ENCODE assay signal across 14 cellular contexts in the genomic region with DNA sequence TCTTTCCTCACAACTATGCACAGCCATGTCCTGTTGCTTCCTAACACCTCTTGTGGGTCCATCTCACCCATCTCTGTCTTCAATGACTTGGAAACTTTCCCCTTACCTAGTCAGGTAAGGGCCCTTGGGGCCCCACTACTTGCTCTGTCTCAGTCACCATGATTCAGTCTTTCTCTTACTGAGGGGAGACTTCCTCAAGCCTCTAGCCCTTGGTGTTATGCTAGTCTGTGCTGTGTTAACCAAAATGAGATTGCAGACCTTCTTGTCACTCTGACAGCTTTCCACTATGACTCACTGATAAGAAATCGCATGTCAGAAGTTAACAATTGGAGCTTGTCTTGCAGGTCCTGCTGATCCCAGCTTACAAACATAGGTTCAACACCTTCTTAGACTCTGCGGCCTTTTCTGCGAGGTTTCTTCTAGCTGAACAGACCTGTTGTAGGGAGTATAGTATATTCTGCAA.
DNase-seq lines count a peak whose midpoint lies in the region; ATAC-seq, FAIRE-seq and TF ChIP-seq lines count a peak whose summit lies in the region.
"Had no signal": no experiment of that assay in that cellular context is flagged by ENCODE, and none has a peak within 500 bp of the region (broad histone marks: within the 10 kb centered on the region; RNA-seq: fewer than 3 reads in every experiment).

No MANE protein-coding gene starts in this region.

- in situ Hi-C loops in K562 (cut with MboI): no loop called here

- 0 out of 4 replicates have a peak, but pooled peaks have one; percentile 4 to 24 for TF ChIP-seq RAD21 in K562 (CRISPR knock-in tag; conservative IDR thresholded peaks at IDR 0.05 in 1 of 2, IDR thresholded peaks at IDR 0.05 in 1 of 2)

- peak; percentile 98 for ATAC-seq in K562
- no peak for ATAC-seq in GM21381 (IDR thresholded peaks at IDR 0.05; ENCODE audit: unreplicated experiment)
- ATAC-seq: stimulated activated memory B cell treated with anti-CD40 and anti-IgM and Interleukin-4, amounts not matched to agents 10 μg/mL and 1 μg/mL and 100 μg/mL, for 72 hours had no signal

- H3K79me2 ChIP-seq in K562 (ENCODE audit: control insufficient read depth, insufficient read depth, low read length): no peaks in the 10 kb centered on the region

- POLR2A ChIA-PET in K562 (lab: Yijun Ruan, JAX): interaction anchor here (0.5 to 1.4 kb wide), 9 partner anchors 9 to 1014 kb away, joined by 3 to 15 read pairs (median 3); no protein-coding TSS in a partner anchor

- TF ChIP-seq POLR2A in K562 (conservative IDR thresholded peaks at IDR 0.05): no peak

- no peaks in the 10 kb centered on the region for H3K36me3 ChIP-seq in K562 (ENCODE audit: control insufficient read depth, insufficient read depth, low read length)

- WGBS in K562 (ENCODE audit: insufficient coverage, low coverage, missing lambda C conversion rate): 2% methylated on average over 3 of the region's 3 CpGs

- H3K27me3 ChIP-seq in K562 (ENCODE audit: control insufficient read depth in 2 of 2, insufficient read depth in 2 of 2, low read length in 2 of 2): no peaks in the 10 kb centered on the region

- H3K27ac ChIP-seq in K562 (ENCODE audit: extremely low read depth, low read depth, low read length): peak overlapping the region; percentile 93

- FAIRE-seq in K562 (lab: Jason Lieb, UNC): peak; percentile 98

- no peaks in the 10 kb centered on the region for H3K9me1 ChIP-seq in K562 (ENCODE audit: control insufficient read depth, insufficient read depth, low read length)

- peak; percentile 91 for TF ChIP-seq EP300 in K562 (IDR thresholded peaks at IDR 0.05; ENCODE audit: low read length)

- H3K4me3 ChIP-seq in K562: no peak overlapping the region

- H3K9me3 ChIP-seq in K562 (replicated peaks; ENCODE audit: control insufficient read depth, insufficient read depth, low read depth, low read length): peaks cover 2% of the 10 kb centered on the region; the same call in 1 of the 2 replicates

- DNase-seq in HPDE6-E6E7 (ENCODE audit: extremely low spot score) (peak; percentile 16), MV-4-11 (lab: John Stamatoyannopoulos, UW) (peak; percentile 77), K562 (ENCODE audit: extremely low read depth in 1 of 4, low spot score in 3 of 4) (peak; percentile 57 to 87 (median 70)), myocyte (ENCODE audit: low read depth) (peak; percentile 70), hepatic stellate cell (ENCODE audit: low spot score) (no peak), DMS53 (lab: John Stamatoyannopoulos, UW) (no peak)
- DNase-seq: DND-41, glutamatergic neuron, Karpas-422, midbrain, NCI-H510A treated with DMSO at 0.1 percent for 48 hours, T-helper 1 cell had no signal

- CTCF ChIA-PET in K562 (lab: Yijun Ruan, JAX; ENCODE audit: low intra/inter-chr PET ratio): no interaction called here

- no TSS peak for BruUV-seq in K562 (replicated peaks; lab: Mats Ljungman, UMichigan)

- peak overlapping the region in 1 of 2 experiments; percentile 65; a peak in 2 of 4 replicates for H3K9ac ChIP-seq in K562 (ENCODE audit: insufficient read depth in 1 of 2, low read depth in 2 of 2, low read length in 2 of 2)

- intact Hi-C loops in K562 (cut with micrococcal nuclease): loop anchor here (5.0 kb wide), 2 partner anchors 46 to 76 kb away; a partner anchor contains a TSS

- H2AFZ ChIP-seq in K562 (ENCODE audit: low read depth, low read length): peak overlapping the region; percentile 80

- H3K4me2 ChIP-seq in K562 (ENCODE audit: insufficient read depth, low read length): no peak overlapping the region; the same call in 1 of the 2 replicates

- TF ChIP-seq CTCF in K562 (IDR thresholded peaks at IDR 0.05 in 2 of 3, conservative IDR thresholded peaks at IDR 0.05 in 1 of 3; ENCODE audit: insufficient read depth in 2 of 3, low read depth in 1 of 3, low read length in 3 of 3): no peak

- no peaks in the 10 kb centered on the region for H4K20me1 ChIP-seq in K562 (replicated peaks; ENCODE audit: control insufficient read depth, insufficient read depth, low read length)

- peaks cover 12 to 25% of the 10 kb centered on the region in 2 experiments for H3K4me1 ChIP-seq in K562 (replicated peaks in 1 of 2; ENCODE audit: control insufficient read depth in 2 of 2, insufficient read depth in 2 of 2, low read length in 2 of 2)

TF ChIP-seq in K562, 482 proteins besides CTCF, POLR2A, EP300 and RAD21 (continues in another document):
- peak; percentile 77; the same call in 1 of the 2 replicates for TF ChIP-seq NBN (IDR thresholded peaks at IDR 0.05; ENCODE audit: low read depth)
- peak; percentile 53; the same call in 1 of the 2 replicates for TF ChIP-seq NFRKB (IDR thresholded peaks at IDR 0.05; ENCODE audit: low read depth)
- TF ChIP-seq NCOR1 (IDR thresholded peaks at IDR 0.05): peak; percentile 81
- TF ChIP-seq SRF (CRISPR knock-in tag; IDR thresholded peaks at IDR 0.05): no peak
- TF ChIP-seq CREBBP (IDR thresholded peaks at IDR 0.05; ENCODE audit: low read depth, low read length): no peak
- peak; percentile 68 for TF ChIP-seq TAF9B (IDR thresholded peaks at IDR 0.05; ENCODE audit: partially characterized antibody)
- TF ChIP-seq ADNP (tag; IDR thresholded peaks at IDR 0.05): no peak
- TF ChIP-seq MTA2 (IDR thresholded peaks at IDR 0.05; ENCODE audit: low read depth): peak; percentile 63
- TF ChIP-seq HLTF (IDR thresholded peaks at IDR 0.05): no peak
- TF ChIP-seq MCM5 (IDR thresholded peaks at IDR 0.05; ENCODE audit: low read depth): no peak
- TF ChIP-seq, protein P1, sequence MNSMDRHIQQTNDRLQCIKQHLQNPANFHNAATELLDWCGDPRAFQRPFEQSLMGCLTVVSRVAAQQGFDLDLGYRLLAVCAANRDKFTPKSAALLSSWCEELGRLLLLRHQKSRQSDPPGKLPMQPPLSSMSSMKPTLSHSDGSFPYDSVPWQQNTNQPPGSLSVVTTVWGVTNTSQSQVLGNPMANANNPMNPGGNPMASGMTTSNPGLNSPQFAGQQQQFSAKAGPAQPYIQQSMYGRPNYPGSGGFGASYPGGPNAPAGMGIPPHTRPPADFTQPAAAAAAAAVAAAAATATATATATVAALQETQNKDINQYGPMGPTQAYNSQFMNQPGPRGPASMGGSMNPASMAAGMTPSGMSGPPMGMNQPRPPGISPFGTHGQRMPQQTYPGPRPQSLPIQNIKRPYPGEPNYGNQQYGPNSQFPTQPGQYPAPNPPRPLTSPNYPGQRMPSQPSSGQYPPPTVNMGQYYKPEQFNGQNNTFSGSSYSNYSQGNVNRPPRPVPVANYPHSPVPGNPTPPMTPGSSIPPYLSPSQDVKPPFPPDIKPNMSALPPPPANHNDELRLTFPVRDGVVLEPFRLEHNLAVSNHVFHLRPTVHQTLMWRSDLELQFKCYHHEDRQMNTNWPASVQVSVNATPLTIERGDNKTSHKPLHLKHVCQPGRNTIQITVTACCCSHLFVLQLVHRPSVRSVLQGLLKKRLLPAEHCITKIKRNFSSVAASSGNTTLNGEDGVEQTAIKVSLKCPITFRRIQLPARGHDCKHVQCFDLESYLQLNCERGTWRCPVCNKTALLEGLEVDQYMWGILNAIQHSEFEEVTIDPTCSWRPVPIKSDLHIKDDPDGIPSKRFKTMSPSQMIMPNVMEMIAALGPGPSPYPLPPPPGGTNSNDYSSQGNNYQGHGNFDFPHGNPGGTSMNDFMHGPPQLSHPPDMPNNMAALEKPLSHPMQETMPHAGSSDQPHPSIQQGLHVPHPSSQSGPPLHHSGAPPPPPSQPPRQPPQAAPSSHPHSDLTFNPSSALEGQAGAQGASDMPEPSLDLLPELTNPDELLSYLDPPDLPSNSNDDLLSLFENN (IDR thresholded peaks at IDR 0.05; ENCODE audit: low read depth in 2 of 2, low read length in 2 of 2): peak in 1 of 2 experiments; percentile 54; a peak in 1 of 4 replicates
- TF ChIP-seq, protein P2, sequence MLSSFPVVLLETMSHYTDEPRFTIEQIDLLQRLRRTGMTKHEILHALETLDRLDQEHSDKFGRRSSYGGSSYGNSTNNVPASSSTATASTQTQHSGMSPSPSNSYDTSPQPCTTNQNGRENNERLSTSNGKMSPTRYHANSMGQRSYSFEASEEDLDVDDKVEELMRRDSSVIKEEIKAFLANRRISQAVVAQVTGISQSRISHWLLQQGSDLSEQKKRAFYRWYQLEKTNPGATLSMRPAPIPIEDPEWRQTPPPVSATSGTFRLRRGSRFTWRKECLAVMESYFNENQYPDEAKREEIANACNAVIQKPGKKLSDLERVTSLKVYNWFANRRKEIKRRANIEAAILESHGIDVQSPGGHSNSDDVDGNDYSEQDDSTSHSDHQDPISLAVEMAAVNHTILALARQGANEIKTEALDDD (IDR thresholded peaks at IDR 0.05): peak; percentile 100
- peak in 1 of 2 experiments; percentile 92; a peak in 2 of 3 replicates for TF ChIP-seq CBX3 (IDR thresholded peaks at IDR 0.05; ENCODE audit: borderline replicate concordance in 1 of 2, low read length in 2 of 2)
- TF ChIP-seq, protein P3, sequence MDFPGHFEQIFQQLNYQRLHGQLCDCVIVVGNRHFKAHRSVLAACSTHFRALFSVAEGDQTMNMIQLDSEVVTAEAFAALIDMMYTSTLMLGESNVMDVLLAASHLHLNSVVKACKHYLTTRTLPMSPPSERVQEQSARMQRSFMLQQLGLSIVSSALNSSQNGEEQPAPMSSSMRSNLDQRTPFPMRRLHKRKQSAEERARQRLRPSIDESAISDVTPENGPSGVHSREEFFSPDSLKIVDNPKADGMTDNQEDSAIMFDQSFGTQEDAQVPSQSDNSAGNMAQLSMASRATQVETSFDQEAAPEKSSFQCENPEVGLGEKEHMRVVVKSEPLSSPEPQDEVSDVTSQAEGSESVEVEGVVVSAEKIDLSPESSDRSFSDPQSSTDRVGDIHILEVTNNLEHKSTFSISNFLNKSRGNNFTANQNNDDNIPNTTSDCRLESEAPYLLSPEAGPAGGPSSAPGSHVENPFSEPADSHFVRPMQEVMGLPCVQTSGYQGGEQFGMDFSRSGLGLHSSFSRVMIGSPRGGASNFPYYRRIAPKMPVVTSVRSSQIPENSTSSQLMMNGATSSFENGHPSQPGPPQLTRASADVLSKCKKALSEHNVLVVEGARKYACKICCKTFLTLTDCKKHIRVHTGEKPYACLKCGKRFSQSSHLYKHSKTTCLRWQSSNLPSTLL (IDR thresholded peaks at IDR 0.05): no peak
- TF ChIP-seq, protein P4, sequence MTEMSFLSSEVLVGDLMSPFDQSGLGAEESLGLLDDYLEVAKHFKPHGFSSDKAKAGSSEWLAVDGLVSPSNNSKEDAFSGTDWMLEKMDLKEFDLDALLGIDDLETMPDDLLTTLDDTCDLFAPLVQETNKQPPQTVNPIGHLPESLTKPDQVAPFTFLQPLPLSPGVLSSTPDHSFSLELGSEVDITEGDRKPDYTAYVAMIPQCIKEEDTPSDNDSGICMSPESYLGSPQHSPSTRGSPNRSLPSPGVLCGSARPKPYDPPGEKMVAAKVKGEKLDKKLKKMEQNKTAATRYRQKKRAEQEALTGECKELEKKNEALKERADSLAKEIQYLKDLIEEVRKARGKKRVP (CRISPR knock-in tag; IDR thresholded peaks at IDR 0.05): no peak
- TF ChIP-seq ZNF766 (CRISPR knock-in tag; conservative IDR thresholded peaks at IDR 0.05): peak; percentile 96
- TF ChIP-seq LEF1 (IDR thresholded peaks at IDR 0.05): peak; percentile 70; the same call in 1 of the 2 replicates
- TF ChIP-seq ZFP1 (CRISPR knock-in tag; IDR thresholded peaks at IDR 0.05): no peak

Comparison
In these comparisons a context has a peak if more than half of its experiments do, and no peak if none do; other contexts are left out.
1. DNase-seq: peak in HPDE6-E6E7 (single experiment), MV-4-11 (single experiment), K562 (4 of 4) and myocyte (single experiment); none in hepatic stellate cell (single experiment) and DMS53 (single experiment).